Comparison of ENCODE assay signal across 8 cellular contexts in the genomic region with DNA sequence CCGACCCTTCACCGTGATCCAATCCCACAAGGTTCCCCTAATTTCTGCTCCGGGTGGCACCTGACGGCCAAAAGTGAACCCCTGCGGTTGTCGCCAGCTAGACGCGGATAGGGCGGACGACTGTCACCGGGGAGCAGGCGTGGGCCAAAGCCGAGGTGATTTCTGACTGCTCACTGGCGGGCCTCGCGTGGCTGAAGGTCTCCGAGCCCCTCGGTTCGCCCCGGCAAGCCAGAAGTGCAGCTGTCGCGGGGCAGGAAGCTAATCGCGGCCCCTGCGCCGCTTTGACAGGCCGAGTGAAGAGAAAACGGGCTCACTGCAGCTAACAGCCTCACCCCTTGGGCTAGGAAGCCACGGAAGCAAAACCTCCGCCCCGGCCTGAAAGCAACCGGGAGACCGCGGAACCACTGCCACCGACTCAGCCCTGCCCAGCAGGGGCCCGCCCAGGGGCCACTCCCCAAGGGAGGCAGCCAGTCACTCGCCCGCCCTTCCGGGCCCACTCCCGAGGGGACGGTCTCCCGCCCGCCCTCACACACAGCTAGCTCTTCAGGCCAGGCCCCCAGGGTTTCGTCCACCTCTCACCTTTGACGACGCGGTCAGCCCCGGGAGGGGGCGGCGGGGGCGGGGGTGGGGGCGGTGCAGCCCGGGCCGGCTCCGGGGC.
DNase-seq lines count a peak whose midpoint lies in the region; ATAC-seq and TF ChIP-seq lines count a peak whose summit lies in the region.

No MANE protein-coding gene starts in this region.

- H3K36me3 Mint-ChIP-seq in central memory CD8-positive, alpha-beta T cell (ENCODE audit: insufficient read depth) = peaks cover 5% of the 10 kb centered on the region

- H3K4me1 Mint-ChIP-seq in central memory CD8-positive, alpha-beta T cell = peaks cover 52% of the 10 kb centered on the region

- H3K4me3 ChIP-seq in ACC112 (ENCODE audit: low read depth, low read length) = peak overlapping the region; percentile 97

- peak; percentile 77 for ATAC-seq in HG03060 (IDR thresholded peaks at IDR 0.05; ENCODE audit: low read depth, unreplicated experiment)
- ATAC-seq in activated CD4-positive, CD25-positive, alpha-beta regulatory T cell treated with anti-CD3 and anti-CD28 coated beads, Interleukin-2, amount 50 U/mL, for 24 hours = peak; percentile 91 to 93
- peak; percentile 79 for ATAC-seq in central memory CD8-positive, alpha-beta T cell (replicated peaks; ENCODE audit: extremely low read depth, poor library complexity, severe bottlenecking)

- DNase-seq in NCI-H2227 (lab: John Stamatoyannopoulos, UW; ENCODE audit: unreplicated experiment) (peak; percentile 75), kidney tubule cell (ENCODE audit: low spot score) (peak; percentile 95)
- peak; percentile 72 to 80 for DNase-seq in central memory CD8-positive, alpha-beta T cell (ENCODE audit: low spot score in 2 of 2)
- DNase-seq in stimulated activated CD4-positive, alpha-beta T cell treated with anti-CD3 and anti-CD28 coated beads, Interleukin-1b, Interleukin-23, amount 100 ng/mL, for 24 hours (ENCODE audit: low read depth in 4 of 4, low spot score in 1 of 4) = peak; percentile 59 to 87 (median 70)

- no peaks in the 10 kb centered on the region for H3K9me3 Mint-ChIP-seq in central memory CD8-positive, alpha-beta T cell

- peak overlapping the region; percentile 80 for H3K4me3 Mint-ChIP-seq in central memory CD8-positive, alpha-beta T cell

- peak overlapping the region; percentile 89 for H3K27ac ChIP-seq in ACC112 (ENCODE audit: low read depth, low read length)

- H3K4me1 ChIP-seq in ACC112 (ENCODE audit: control insufficient read depth, insufficient read depth, low read length, unreplicated experiment) = peaks cover 31% of the 10 kb centered on the region

- peak overlapping the region; percentile 48 for H2AFZ ChIP-seq in ACC112 (ENCODE audit: low read length, unreplicated experiment)

- peak; percentile 83 for TF ChIP-seq POLR2A in GM18526 (IDR thresholded peaks at IDR 0.05; ENCODE audit: extremely low read depth, insufficient read length)

- peak overlapping the region; percentile 77 for H3K27ac Mint-ChIP-seq in central memory CD8-positive, alpha-beta T cell (ENCODE audit: low read depth)

- H3K27me3 Mint-ChIP-seq in central memory CD8-positive, alpha-beta T cell = no peaks in the 10 kb centered on the region

- H3K79me2 ChIP-seq in ACC112 (ENCODE audit: control insufficient read depth, insufficient read depth, low read length, unreplicated experiment) = peaks cover 52% of the 10 kb centered on the region

- no peaks in the 10 kb centered on the region for H3K27me3 ChIP-seq in ACC112 (ENCODE audit: insufficient read depth, low read length)

- no peaks in the 10 kb centered on the region for H3K36me3 ChIP-seq in ACC112 (ENCODE audit: insufficient read depth, low read length)

Comparison
In these comparisons a context has a peak if more than half of its experiments do, and no peak if none do; other contexts are left out.
1. Peak in every context shown above with its lines: DNase-seq, ATAC-seq, H3K4me3 ChIP-seq and H3K27ac ChIP-seq.